Comparison of ENCODE assay signal across 8 cellular contexts in the genomic region with DNA sequence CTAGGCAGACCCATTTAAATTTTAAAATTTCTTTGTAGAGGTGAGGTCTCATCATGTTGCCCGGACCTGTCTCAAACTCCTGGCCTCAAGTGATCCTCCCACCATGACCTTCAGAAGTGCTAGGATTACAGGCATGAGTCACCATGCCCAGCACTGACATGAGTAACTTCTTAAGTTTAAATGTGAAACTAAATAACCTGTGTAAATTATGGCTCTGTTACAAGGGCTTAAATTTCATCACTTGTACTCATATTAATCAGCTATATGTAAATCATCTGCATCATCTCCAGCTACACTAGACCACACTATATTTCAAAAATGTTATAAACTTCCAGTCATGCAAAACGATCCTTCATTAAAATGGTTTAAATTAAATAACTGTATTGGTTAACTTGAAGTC. TPM values are rescaled to one million over a fixed set of nuclear protein-coding genes. Genes with fewer than 3 reads are reported as not detected.
A peak's percentile ranks its signal among the peaks of the same experiment; 100 is the strongest.
DNase-seq lines count a peak whose midpoint lies in the region; ATAC-seq and TF ChIP-seq lines count a peak whose summit lies in the region.

No MANE protein-coding gene starts in this region.

- TF ChIP-seq CTCF in DND-41 (IDR thresholded peaks at IDR 0.05; ENCODE audit: borderline replicate concordance, extremely low read depth, low read length, poor library complexity, severe bottlenecking): no peak
- no peak for TF ChIP-seq CTCF in HCT116 (IDR thresholded peaks at IDR 0.05 in 2 of 3, conservative IDR thresholded peaks at IDR 0.05 in 1 of 3; ENCODE audit: borderline replicate concordance in 1 of 3, insufficient read depth in 1 of 3, low read depth in 2 of 3, low read length in 2 of 3)
- TF ChIP-seq CTCF in RWPE2 (IDR thresholded peaks at IDR 0.05; ENCODE audit: poor library complexity, severe bottlenecking): no peak
- TF ChIP-seq CTCF in fibroblast of mammary gland (conservative IDR thresholded peaks at IDR 0.05; ENCODE audit: control insufficient read depth, insufficient read depth, low read depth, low read length): no peak

- peak overlapping the region; percentile 42 to 91 for H3K27ac Mint-ChIP-seq in stimulated activated naive CD8-positive, alpha-beta T cell treated with anti-CD3 and anti-CD28 coated beads, Interleukin-15, amount 100 ng/mL, for 72 hours

- BruUV-seq in HCT116 (replicated peaks; lab: Mats Ljungman, UMichigan): no TSS peak

- RAD21 ChIA-PET in HCT116 (lab: Charles Lee; ENCODE audit: low non-redundant PET in 1 of 2, low total read pairs in 2 of 2, uncharacterized antibody in 2 of 2, unreplicated experiment in 2 of 2): no interaction called here

- H3K27ac ChIP-seq in DND-41 (ENCODE audit: low read length): no peak overlapping the region
- peak overlapping the region; percentile 13; the same call in 1 of the 2 replicates for H3K27ac ChIP-seq in HCT116 (ENCODE audit: low read depth, low read length)
- H3K27ac ChIP-seq in RWPE2 (ENCODE audit: poor library complexity, severe bottlenecking): peak overlapping the region; percentile 21

- ATAC-seq in DND-41 (ENCODE audit: insufficient read depth, low read depth) (peak; percentile 33; the same call in 1 of the 3 replicates), HCT116 (peak; percentile 84), RWPE2 (ENCODE audit: low read depth) (peak; percentile 98), HG02970 (IDR thresholded peaks at IDR 0.05; ENCODE audit: low FRiP score, unreplicated experiment) (no peak)
- ATAC-seq in stimulated activated naive CD8-positive, alpha-beta T cell treated with anti-CD3 and anti-CD28 coated beads, Interleukin-15, amount 100 ng/mL, for 72 hours: peak; percentile 100

- DNase-seq in DND-41 (no peak), HCT116 (ENCODE audit: low read depth, low spot score) (peak; percentile 40), RWPE2 (ENCODE audit: low spot score) (no peak), fibroblast of mammary gland (ENCODE audit: low read depth) (peak; percentile 87), pons (ENCODE audit: low spot score) (no peak), mesenteric fat pad (ENCODE audit: low spot score) (no peak)
- DNase-seq in stimulated activated naive CD8-positive, alpha-beta T cell treated with anti-CD3 and anti-CD28 coated beads, Interleukin-15, amount 100 ng/mL, for 72 hours: peak; percentile 42 to 69

- H3K4me3 ChIP-seq in DND-41 (ENCODE audit: low read depth in 1 of 2, low read length in 2 of 2): no peak overlapping the region
- no peak overlapping the region for H3K4me3 ChIP-seq in HCT116 (replicated peaks in 1 of 2; ENCODE audit: low read depth in 1 of 2, low read length in 2 of 2)
- H3K4me3 ChIP-seq in RWPE2 (ENCODE audit: severe bottlenecking): no peak overlapping the region
- H3K4me3 ChIP-seq in fibroblast of mammary gland (ENCODE audit: control insufficient read depth, low read depth, low read length): no peak overlapping the region

- H3K27me3 Mint-ChIP-seq in stimulated activated naive CD8-positive, alpha-beta T cell treated with anti-CD3 and anti-CD28 coated beads, Interleukin-15, amount 100 ng/mL, for 72 hours: no peaks in the 10 kb centered on the region

- H3K4me1 ChIP-seq in DND-41 (ENCODE audit: insufficient read depth, low read length) (no peaks in the 10 kb centered on the region), HCT116 (ENCODE audit: control insufficient read depth in 1 of 2, insufficient read depth in 2 of 2, low read length in 2 of 2) (peaks cover 11 to 19% of the 10 kb centered on the region in 2 experiments), RWPE2 (ENCODE audit: insufficient read depth, poor library complexity, severe bottlenecking) (peaks cover 11% of the 10 kb centered on the region)

- intact Hi-C loops in HCT116 (cut with micrococcal nuclease): no loop called here

- no peak for TF ChIP-seq POLR2A in HCT116 (IDR thresholded peaks at IDR 0.05; ENCODE audit: borderline replicate concordance, extremely low read depth, insufficient read depth, insufficient read length)

- POLR2A ChIA-PET in HCT116 (lab: Charles Lee): no interaction called here

- H3K9ac ChIP-seq in DND-41 (ENCODE audit: low read depth, low read length) (no peak overlapping the region), HCT116 (ENCODE audit: low read length) (0 out of 2 replicates have a peak overlapping the region, but pooled peaks have one; percentile 4)

- no peaks in the 10 kb centered on the region for H4K20me1 ChIP-seq in DND-41 (ENCODE audit: insufficient read depth, low read length)
- H4K20me1 ChIP-seq in HCT116 (ENCODE audit: insufficient read depth): 0 out of 2 replicates have a peak, but pooled peaks cover 4% of the 10 kb centered on the region

- H3K9me2 ChIP-seq in HCT116 (ENCODE audit: insufficient read depth): no peaks in the 10 kb centered on the region

- no peak overlapping the region for H2AFZ ChIP-seq in DND-41 (ENCODE audit: low read depth, low read length)
- H2AFZ ChIP-seq in HCT116 (ENCODE audit: low read depth, low read length, poor library complexity, severe bottlenecking): no peak overlapping the region

- no peaks in the 10 kb centered on the region for H3K9me3 ChIP-seq in DND-41 (ENCODE audit: insufficient read depth, low read length, severe bottlenecking)
- H3K9me3 ChIP-seq in HCT116 (ENCODE audit: control insufficient read depth in 1 of 2, insufficient read depth in 1 of 2, low read depth in 1 of 2, low read length in 2 of 2): no peaks in the 10 kb centered on the region
- H3K9me3 ChIP-seq in RWPE2 (ENCODE audit: severe bottlenecking): no peaks in the 10 kb centered on the region

- H3K4me3 Mint-ChIP-seq in stimulated activated naive CD8-positive, alpha-beta T cell treated with anti-CD3 and anti-CD28 coated beads, Interleukin-15, amount 100 ng/mL, for 72 hours: peak overlapping the region; percentile 15 to 45

- CTCF ChIA-PET in HCT116 (lab: Charles Lee): interaction anchor here (1.2 kb wide), 1 partner anchor 12 kb away, joined by 4 read pairs; no protein-coding TSS in a partner anchor

- peaks cover 63% of the 10 kb centered on the region for H3K36me3 ChIP-seq in DND-41 (ENCODE audit: insufficient read depth, low read length)
- H3K36me3 ChIP-seq in HCT116 (ENCODE audit: control insufficient read depth in 1 of 2, insufficient read depth in 2 of 2, low read length in 2 of 2): peaks cover 2 to 10% of the 10 kb centered on the region in 2 experiments; a peak in 2 of 4 replicates
- peaks cover 36% of the 10 kb centered on the region for H3K36me3 ChIP-seq in RWPE2 (ENCODE audit: low read depth)

- H3K4me2 ChIP-seq in DND-41 (ENCODE audit: insufficient read depth, low read length) (no peak overlapping the region), HCT116 (ENCODE audit: low read length) (peak overlapping the region; percentile 65)

- H3K9me3 Mint-ChIP-seq in stimulated activated naive CD8-positive, alpha-beta T cell treated with anti-CD3 and anti-CD28 coated beads, Interleukin-15, amount 100 ng/mL, for 72 hours: no peaks in the 10 kb centered on the region

- H3K79me2 ChIP-seq in DND-41 (ENCODE audit: insufficient read depth, low read length) (no peaks in the 10 kb centered on the region), HCT116 (ENCODE audit: insufficient read depth, low read length) (no peaks in the 10 kb centered on the region; the same call in 1 of the 2 replicates)

- no peak for TF ChIP-seq RAD21 in HCT116 (IDR thresholded peaks at IDR 0.05; ENCODE audit: low read depth)

- H3K4me1 Mint-ChIP-seq in stimulated activated naive CD8-positive, alpha-beta T cell treated with anti-CD3 and anti-CD28 coated beads, Interleukin-15, amount 100 ng/mL, for 72 hours: peaks cover 22% of the 10 kb centered on the region

- H3K27me3 ChIP-seq in DND-41 (ENCODE audit: insufficient read depth, low read length, poor library complexity): no peaks in the 10 kb centered on the region
- H3K27me3 ChIP-seq in HCT116 (ENCODE audit: insufficient read depth, low read length): no peaks in the 10 kb centered on the region
- H3K27me3 ChIP-seq in RWPE2 (ENCODE audit: insufficient read depth, poor library complexity, severe bottlenecking): no peaks in the 10 kb centered on the region

TF ChIP-seq in HCT116, 20 proteins besides CTCF, POLR2A, EP300 and RAD21 (continues in another document):
- TF ChIP-seq REST (IDR thresholded peaks at IDR 0.05; ENCODE audit: low read depth) (no peak), EZH2phosphoT487 (IDR thresholded peaks at IDR 0.05; ENCODE audit: borderline replicate concordance) (no peak), JUND (IDR thresholded peaks at IDR 0.05) (peak; percentile 75), SP1 (IDR thresholded peaks at IDR 0.05; ENCODE audit: low read depth) (no peak), EZH2 (IDR thresholded peaks at IDR 0.05) (no peak), CEBPB (IDR thresholded peaks at IDR 0.05; ENCODE audit: low read depth) (0 out of 2 replicates have a peak, but pooled peaks have one; percentile 16), ELF1 (IDR thresholded peaks at IDR 0.05; ENCODE audit: borderline replicate concordance, low read depth) (no peak), SRF (IDR thresholded peaks at IDR 0.05; ENCODE audit: low read depth) (no peak), TCF7L2 (IDR thresholded peaks at IDR 0.05; ENCODE audit: borderline replicate concordance, extremely low read depth, insufficient read depth, insufficient read length) (peak; percentile 24), ZFX (IDR thresholded peaks at IDR 0.05) (no peak), EGR1 (IDR thresholded peaks at IDR 0.05; ENCODE audit: low read depth) (no peak)

RNA-seq across cellular contexts. Expression of gene ATAD1, which starts 56.1 kb away (rescaled TPM):
- total RNA-seq in HCT116 (2021; ENCODE audit: unreplicated experiment): 66.4 TPM
- 17.5 and 22.0 TPM in 2 replicates for polyA plus RNA-seq in HCT116 (2012)
- total RNA-seq in mesenteric fat pad: 49.9 TPM

Comparison
In these comparisons a context has a peak if more than half of its experiments do, and no peak if none do; other contexts are left out.
1. DNase-seq: peak in HCT116 (single experiment), fibroblast of mammary gland (single experiment) and stimulated activated naive CD8-positive, alpha-beta T cell treated with anti-CD3 and anti-CD28 coated beads, Interleukin-15, amount 100 ng/mL, for 72 hours (2 of 2); none in DND-41 (single experiment), RWPE2 (single experiment), pons (single experiment) and mesenteric fat pad (single experiment).